ENCODE assay signal across 1 cellular context in the genomic region with DNA sequence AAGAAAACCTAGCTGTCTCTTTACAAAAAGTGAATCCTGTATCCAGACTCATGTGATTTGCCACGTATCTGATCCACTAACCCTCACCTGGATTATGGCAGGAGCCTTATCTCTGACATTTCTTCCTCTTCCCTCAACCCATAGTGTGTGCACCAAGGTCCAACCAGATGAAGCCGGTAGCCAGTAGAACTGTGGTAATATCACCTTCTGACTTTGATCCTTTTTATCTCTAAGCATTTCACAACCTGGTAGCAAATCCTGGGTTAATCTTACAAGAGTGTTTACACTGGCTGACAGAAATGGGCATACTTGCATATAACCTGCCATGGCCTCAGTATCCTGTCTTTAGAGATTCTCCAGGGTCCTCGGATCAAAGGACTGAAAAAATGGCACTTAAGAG.
TF ChIP-seq lines count a peak whose summit lies in the region.

No MANE protein-coding gene starts in this region.

TF ChIP-seq in WTC11, 78 proteins besides CTCF, POLR2A, EP300 and RAD21 (continued from another document):
- TF ChIP-seq, protein P1, sequence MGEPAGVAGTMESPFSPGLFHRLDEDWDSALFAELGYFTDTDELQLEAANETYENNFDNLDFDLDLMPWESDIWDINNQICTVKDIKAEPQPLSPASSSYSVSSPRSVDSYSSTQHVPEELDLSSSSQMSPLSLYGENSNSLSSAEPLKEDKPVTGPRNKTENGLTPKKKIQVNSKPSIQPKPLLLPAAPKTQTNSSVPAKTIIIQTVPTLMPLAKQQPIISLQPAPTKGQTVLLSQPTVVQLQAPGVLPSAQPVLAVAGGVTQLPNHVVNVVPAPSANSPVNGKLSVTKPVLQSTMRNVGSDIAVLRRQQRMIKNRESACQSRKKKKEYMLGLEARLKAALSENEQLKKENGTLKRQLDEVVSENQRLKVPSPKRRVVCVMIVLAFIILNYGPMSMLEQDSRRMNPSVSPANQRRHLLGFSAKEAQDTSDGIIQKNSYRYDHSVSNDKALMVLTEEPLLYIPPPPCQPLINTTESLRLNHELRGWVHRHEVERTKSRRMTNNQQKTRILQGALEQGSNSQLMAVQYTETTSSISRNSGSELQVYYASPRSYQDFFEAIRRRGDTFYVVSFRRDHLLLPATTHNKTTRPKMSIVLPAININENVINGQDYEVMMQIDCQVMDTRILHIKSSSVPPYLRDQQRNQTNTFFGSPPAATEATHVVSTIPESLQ (CRISPR knock-in tag; IDR thresholded peaks at IDR 0.05) = no peak
- TF ChIP-seq OVOL2 (CRISPR knock-in tag; IDR thresholded peaks at IDR 0.05; ENCODE audit: borderline replicate concordance) = no peak
- TF ChIP-seq, protein P2, sequence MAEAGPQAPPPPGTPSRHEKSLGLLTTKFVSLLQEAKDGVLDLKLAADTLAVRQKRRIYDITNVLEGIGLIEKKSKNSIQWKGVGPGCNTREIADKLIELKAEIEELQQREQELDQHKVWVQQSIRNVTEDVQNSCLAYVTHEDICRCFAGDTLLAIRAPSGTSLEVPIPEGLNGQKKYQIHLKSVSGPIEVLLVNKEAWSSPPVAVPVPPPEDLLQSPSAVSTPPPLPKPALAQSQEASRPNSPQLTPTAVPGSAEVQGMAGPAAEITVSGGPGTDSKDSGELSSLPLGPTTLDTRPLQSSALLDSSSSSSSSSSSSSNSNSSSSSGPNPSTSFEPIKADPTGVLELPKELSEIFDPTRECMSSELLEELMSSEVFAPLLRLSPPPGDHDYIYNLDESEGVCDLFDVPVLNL (CRISPR knock-in tag; IDR thresholded peaks at IDR 0.05; ENCODE audit: borderline replicate concordance, low read depth) = no peak
- TF ChIP-seq, protein P3, sequence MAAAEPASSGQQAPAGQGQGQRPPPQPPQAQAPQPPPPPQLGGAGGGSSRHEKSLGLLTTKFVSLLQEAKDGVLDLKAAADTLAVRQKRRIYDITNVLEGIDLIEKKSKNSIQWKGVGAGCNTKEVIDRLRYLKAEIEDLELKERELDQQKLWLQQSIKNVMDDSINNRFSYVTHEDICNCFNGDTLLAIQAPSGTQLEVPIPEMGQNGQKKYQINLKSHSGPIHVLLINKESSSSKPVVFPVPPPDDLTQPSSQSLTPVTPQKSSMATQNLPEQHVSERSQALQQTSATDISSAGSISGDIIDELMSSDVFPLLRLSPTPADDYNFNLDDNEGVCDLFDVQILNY (CRISPR knock-in tag; IDR thresholded peaks at IDR 0.05) = no peak
- TF ChIP-seq, protein P4, sequence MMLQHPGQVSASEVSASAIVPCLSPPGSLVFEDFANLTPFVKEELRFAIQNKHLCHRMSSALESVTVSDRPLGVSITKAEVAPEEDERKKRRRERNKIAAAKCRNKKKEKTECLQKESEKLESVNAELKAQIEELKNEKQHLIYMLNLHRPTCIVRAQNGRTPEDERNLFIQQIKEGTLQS (CRISPR knock-in tag; conservative IDR thresholded peaks at IDR 0.05) = no peak
